8 cellular contexts compared by ENCODE assay signal in the genomic region with DNA sequence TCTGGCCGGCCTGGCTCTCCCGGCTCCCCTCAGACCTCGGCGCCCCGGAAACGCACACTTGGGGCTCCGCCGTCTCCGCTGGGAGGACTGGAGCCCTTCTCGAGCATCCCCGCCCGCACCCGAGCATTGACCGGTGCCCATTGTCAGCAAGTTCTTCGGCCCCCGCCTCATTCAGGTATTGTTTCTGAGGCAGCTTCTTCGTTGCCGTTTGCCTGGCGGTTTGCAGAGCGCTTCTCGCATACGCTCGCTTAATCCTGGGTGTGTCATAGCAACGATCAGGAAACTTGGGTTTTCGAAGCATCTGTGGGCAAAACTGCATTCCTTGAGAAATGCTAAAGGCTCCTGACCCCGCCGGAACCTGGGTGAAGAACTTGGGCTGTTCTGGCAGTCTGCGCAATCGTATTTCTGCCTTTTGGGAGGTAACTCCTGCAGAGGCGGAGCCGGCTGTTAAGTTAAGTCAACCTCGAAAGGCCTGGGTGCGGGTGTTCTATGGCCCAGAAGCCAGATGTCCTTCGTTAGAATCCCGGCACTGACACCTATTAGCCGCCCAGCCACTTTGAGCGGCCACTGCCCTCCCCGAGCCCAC. TPM values are rescaled to one million over a fixed set of nuclear protein-coding genes. Genes with fewer than 3 reads are reported as not detected.
DNase-seq lines count a peak whose midpoint lies in the region; ATAC-seq, FAIRE-seq and TF ChIP-seq lines count a peak whose summit lies in the region.

No MANE protein-coding gene starts in this region.

- under 1% methylated on average over 38 of the region's 38 CpGs for WGBS in urinary bladder

- H3K4me3 ChIP-seq in osteoblast (ENCODE audit: insufficient read depth, low read length) (peak overlapping the region; percentile 96), urinary bladder (ENCODE audit: low read depth, low read length) (peak overlapping the region; percentile 93)

- peaks cover 18% of the 10 kb centered on the region for H3K4me1 Mint-ChIP-seq in glutamatergic neuron (ENCODE audit: low read depth, unreplicated experiment)

- H2AFZ ChIP-seq in osteoblast (ENCODE audit: low read length), result peak overlapping the region; percentile 94

- H3K27ac ChIP-seq in osteoblast (ENCODE audit: low read depth, low read length) (peak overlapping the region; percentile 69), urinary bladder (ENCODE audit: low read depth) (peak overlapping the region; percentile 33)

- no peaks in the 10 kb centered on the region for H3K9me3 ChIP-seq in osteoblast (ENCODE audit: low read depth, low read length)

- H3K4me1 ChIP-seq in osteoblast (ENCODE audit: insufficient read depth, low read length), result peaks cover 22% of the 10 kb centered on the region
- peaks cover 3% of the 10 kb centered on the region for H3K4me1 ChIP-seq in urinary bladder (ENCODE audit: insufficient read depth)

- H3K4me2 ChIP-seq in osteoblast (ENCODE audit: insufficient read depth, low read length), result peak overlapping the region; percentile 96

- peak; percentile 11 for DNase-seq in A172 (ENCODE audit: low spot score)
- no peak for DNase-seq in GM18507 (ENCODE audit: extremely low spot score, insufficient read length, low read depth)
- DNase-seq in NCI-H774 (lab: John Stamatoyannopoulos, UW), result peak; percentile 18
- peak; percentile 5 for DNase-seq in activated T-helper 9 cell treated with anti-CD3 and anti-CD28 coated beads, Interleukin-2, amount 50 U/mL, for 16 hours (ENCODE audit: low read depth)
- peak; percentile 40 for DNase-seq in glutamatergic neuron
- DNase-seq in osteoblast (ENCODE audit: insufficient read length, low spot score, missing footprints), result peak; percentile 85

- peaks cover 5% of the 10 kb centered on the region for H3K9me3 Mint-ChIP-seq in glutamatergic neuron (ENCODE audit: unreplicated experiment)

- H3K27me3 ChIP-seq in osteoblast (ENCODE audit: insufficient read depth, low read length), result no peaks in the 10 kb centered on the region

- no peak for TF ChIP-seq CTCF in glutamatergic neuron (IDR thresholded peaks at IDR 0.05; ENCODE audit: partially characterized antibody, unreplicated experiment)
- TF ChIP-seq CTCF in osteoblast (IDR thresholded peaks at IDR 0.05; ENCODE audit: extremely low read depth, low read depth, low read length), result no peak

- peaks cover 5% of the 10 kb centered on the region for H3K27me3 Mint-ChIP-seq in glutamatergic neuron (ENCODE audit: unreplicated experiment)

- H4K20me1 ChIP-seq in osteoblast (ENCODE audit: insufficient read depth, low read length), result peaks cover 45% of the 10 kb centered on the region

- H3K36me3 ChIP-seq in osteoblast (ENCODE audit: insufficient read depth, low read length), result no peaks in the 10 kb centered on the region
- no peaks in the 10 kb centered on the region for H3K36me3 ChIP-seq in urinary bladder (ENCODE audit: insufficient read depth)

- peak; percentile 4 for ATAC-seq in HG03060 (IDR thresholded peaks at IDR 0.05; ENCODE audit: low read depth, unreplicated experiment)

- peaks cover 90% of the 10 kb centered on the region for H3K79me2 ChIP-seq in osteoblast (ENCODE audit: insufficient read depth, low read length)

- peak overlapping the region; percentile 94 for H3K4me3 Mint-ChIP-seq in glutamatergic neuron (ENCODE audit: unreplicated experiment)

- H3K27ac Mint-ChIP-seq in glutamatergic neuron (ENCODE audit: unreplicated experiment), result peak overlapping the region; percentile 84

- peak; percentile 46 for FAIRE-seq in GM18507 (lab: Jason Lieb, UNC)

- peaks cover 5% of the 10 kb centered on the region for H3K36me3 Mint-ChIP-seq in glutamatergic neuron (ENCODE audit: unreplicated experiment)

RNA-seq across cellular contexts. Expression of gene GSKIP, which starts 0.5 kb away (rescaled TPM):
- total RNA-seq in A172 (2014; rRNA removed; shearing (Covaris generic)), result 32.8 and 33.6 TPM in 2 replicates
- total RNA-seq in glutamatergic neuron (ENCODE audit: unreplicated experiment) (24.8 TPM), osteoblast (22.4 and 26.8 TPM in 2 replicates), urinary bladder (29.2 TPM)
- 16.9 TPM for polyA plus RNA-seq in urinary bladder

RNA-seq across cellular contexts. Expression of gene ATG2B, which starts 0.7 kb away (rescaled TPM):
- 7.3 and 9.3 TPM in 2 replicates for total RNA-seq in A172 (2014; rRNA removed; shearing (Covaris generic))
- total RNA-seq in glutamatergic neuron (ENCODE audit: unreplicated experiment) (27.5 TPM), osteoblast (35.1 and 43.0 TPM in 2 replicates), urinary bladder (52.4 TPM)
- 8.0 TPM for polyA plus RNA-seq in urinary bladder

RNA-seq across cellular contexts. Expression of gene AK7, which starts 28.1 kb away (rescaled TPM):
- 0.71 and 0.74 TPM in 2 replicates for total RNA-seq in A172 (2014; rRNA removed; shearing (Covaris generic))
- 1.8 TPM for total RNA-seq in glutamatergic neuron (ENCODE audit: unreplicated experiment)
- 0.29 and 1.4 TPM in 2 replicates for total RNA-seq in osteoblast
- 0.53 TPM for total RNA-seq in urinary bladder
- polyA plus RNA-seq in urinary bladder, result 0.92 TPM
